Comparison of ENCODE assay signal across 2 cellular contexts in the genomic region with DNA sequence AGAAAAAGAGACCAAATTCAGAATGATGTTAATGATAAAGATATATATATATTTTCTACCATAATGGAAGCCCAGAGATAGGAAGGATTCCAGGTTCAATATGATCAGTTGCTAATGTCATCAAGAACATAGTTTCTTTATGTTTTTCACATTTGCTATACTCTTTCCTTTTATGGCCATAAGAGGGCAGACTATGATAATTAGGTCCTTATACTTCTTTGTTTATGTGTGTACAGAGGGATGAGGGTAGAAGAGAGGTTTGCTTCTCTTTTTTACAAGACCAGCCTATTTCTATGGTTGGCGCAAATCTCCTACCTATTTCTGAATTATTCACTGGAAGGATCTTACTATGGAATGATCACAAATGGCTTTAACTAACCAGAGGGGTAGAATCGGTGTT. TPM values are rescaled to one million over a fixed set of nuclear protein-coding genes. Genes with fewer than 3 reads are reported as not detected.
"Had no signal": no experiment of that assay in that cellular context is flagged by ENCODE, and none has a peak within 500 bp of the region (broad histone marks: within the 10 kb centered on the region; RNA-seq: fewer than 3 reads in every experiment).

No MANE protein-coding gene starts in this region.

RNA-seq across cellular contexts. Expression of a gene that starts 52.1 kb away (rescaled TPM):
- polyA plus RNA-seq: endothelial cell of umbilical vein, hepatocyte had no signal
